8 cellular contexts compared by ENCODE assay signal in the genomic region with DNA sequence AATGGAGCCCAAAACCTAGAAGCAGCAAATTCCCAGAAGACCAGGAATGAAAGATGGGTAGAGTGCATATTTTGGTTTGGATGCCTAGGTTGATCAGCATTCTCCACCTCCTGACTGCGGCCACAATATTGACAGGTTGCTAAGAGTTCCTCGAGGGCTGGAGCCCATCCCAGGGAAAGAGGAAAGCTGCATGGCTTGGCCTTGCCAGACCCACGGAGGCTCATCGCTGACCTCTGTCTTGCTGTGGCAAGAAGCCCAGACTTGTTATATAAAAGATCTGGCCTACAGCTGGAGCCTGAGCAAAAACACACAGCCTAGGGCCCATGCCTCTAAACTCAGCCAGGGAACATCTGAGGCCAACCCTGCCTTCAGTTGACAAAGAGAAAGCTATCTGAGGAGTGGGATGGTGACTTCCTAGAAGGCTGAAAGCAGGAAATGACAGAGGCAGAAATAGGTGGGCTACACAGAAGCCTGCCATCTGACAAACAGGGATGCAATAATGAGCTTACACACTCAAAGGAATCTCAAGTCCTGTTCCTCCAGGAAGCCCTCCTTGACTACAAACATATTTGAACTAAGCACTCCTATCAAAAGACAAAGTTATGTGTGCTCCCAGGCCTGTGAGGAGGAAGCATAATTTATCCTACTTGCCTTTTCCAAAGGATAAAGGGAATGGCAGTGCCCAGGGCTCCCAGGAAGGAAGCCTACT. TPM values are rescaled to one million over a fixed set of nuclear protein-coding genes. Genes with fewer than 3 reads are reported as not detected.
DNase-seq lines count a peak whose midpoint lies in the region; ATAC-seq and TF ChIP-seq lines count a peak whose summit lies in the region.

No MANE protein-coding gene starts in this region.

- peaks cover 56% of the 10 kb centered on the region for H3K4me1 Mint-ChIP-seq in activated naive CD8-positive, alpha-beta T cell (ENCODE audit: low read depth)

- H3K9me3 Mint-ChIP-seq in activated naive CD8-positive, alpha-beta T cell (ENCODE audit: low read depth), result no peaks in the 10 kb centered on the region

- DNase-seq in ovary (peak; percentile 89 to 94 (median 93)), COR-L47 (lab: John Stamatoyannopoulos, UW) (no peak), NCI-H2171 (lab: John Stamatoyannopoulos, UW) (no peak)

- peaks cover 33% of the 10 kb centered on the region for H4K20me1 ChIP-seq in BLaER1

- ATAC-seq in gastroesophageal sphincter (peak; percentile 94), HG03354 (IDR thresholded peaks at IDR 0.05; ENCODE audit: poor library complexity, severe bottlenecking, unreplicated experiment) (no peak), HG03045 (IDR thresholded peaks at IDR 0.05; ENCODE audit: unreplicated experiment) (no peak)

- H3K36me3 Mint-ChIP-seq in activated naive CD8-positive, alpha-beta T cell, result peaks cover 23% of the 10 kb centered on the region

- H3K27me3 ChIP-seq in BLaER1 (no peaks in the 10 kb centered on the region), gastroesophageal sphincter (no peaks in the 10 kb centered on the region), ovary (no peaks in the 10 kb centered on the region)

- 0 out of 2 replicates have a peak overlapping the region, but pooled peaks have one; percentile 35 for H3K27ac ChIP-seq in BLaER1
- H3K27ac ChIP-seq in gastroesophageal sphincter, result peak overlapping the region; percentile 76 to 85 (median 80)
- H3K27ac ChIP-seq in ovary, result peak overlapping the region in 1 of 2 donors; percentile 56

- H3K27me3 Mint-ChIP-seq in activated naive CD8-positive, alpha-beta T cell, result no peaks in the 10 kb centered on the region

- H3K4me2 ChIP-seq in BLaER1, result no peak overlapping the region

- TF ChIP-seq POLR2A in gastroesophageal sphincter (IDR thresholded peaks at IDR 0.05), result no peak
- no peak for TF ChIP-seq POLR2A in ovary (IDR thresholded peaks at IDR 0.05)

- H3K36me3 ChIP-seq in BLaER1 (peaks cover 95% of the 10 kb centered on the region), gastroesophageal sphincter (peaks cover 0 to 12% of the 10 kb centered on the region in 2 donors), ovary (no peaks in the 10 kb centered on the region)

- 0 to 8% methylated on average over 2 to 4 of the region's 4 CpGs for WGBS in gastroesophageal sphincter (ENCODE audit: low coverage in 1 of 2), 2 donors
- WGBS in ovary, 3 donors, result 0 to 6% (median 2%) methylated on average over 4 of the region's 4 CpGs

- intact Hi-C loops in ovary (cut with DNase I), result no loop called here

- H3K9ac ChIP-seq in BLaER1, result no peak overlapping the region

- peaks cover 55% of the 10 kb centered on the region for H3K4me1 ChIP-seq in BLaER1
- H3K4me1 ChIP-seq in gastroesophageal sphincter, result peaks cover 7 to 78% (median 29%) of the 10 kb centered on the region in 3 donors
- H3K4me1 ChIP-seq in ovary (ENCODE audit: insufficient read depth), result peaks cover 18% of the 10 kb centered on the region

- H3K4me3 ChIP-seq in BLaER1 (no peak overlapping the region), gastroesophageal sphincter (no peak overlapping the region), ovary (no peak overlapping the region)

- H3K9me3 ChIP-seq in BLaER1, result peaks cover 17% of the 10 kb centered on the region
- no peaks in the 10 kb centered on the region for H3K9me3 ChIP-seq in gastroesophageal sphincter
- H3K9me3 ChIP-seq in ovary, result no peaks in the 10 kb centered on the region

- peak overlapping the region; percentile 50 for H3K27ac Mint-ChIP-seq in activated naive CD8-positive, alpha-beta T cell

- TF ChIP-seq EP300 in gastroesophageal sphincter (IDR thresholded peaks at IDR 0.05) (no peak), ovary (IDR thresholded peaks at IDR 0.05) (no peak)

- H3K4me3 Mint-ChIP-seq in activated naive CD8-positive, alpha-beta T cell, result no peak overlapping the region

- TF ChIP-seq CTCF in gastroesophageal sphincter (IDR thresholded peaks at IDR 0.05) (no peak), ovary (IDR thresholded peaks at IDR 0.05) (no peak)

RNA-seq across cellular contexts. Expression of gene SLC35B1, which starts 22.5 kb away (rescaled TPM):
- total RNA-seq in gastroesophageal sphincter, result 10 to 100 TPM; 17.9 to 35.6 (median 19.5) TPM
- 10 to 100 TPM; 22.9 to 53.3 (median 28.8) TPM for total RNA-seq in ovary
- polyA plus RNA-seq in ovary, result 10 to 100 TPM; 20.9 to 41.0 TPM

RNA-seq across cellular contexts. Expression of gene FAM117A, which starts 33.7 kb away (rescaled TPM):
- total RNA-seq in gastroesophageal sphincter, result 10 to 100 TPM; 12.4 to 39.5 (median 19.8) TPM
- total RNA-seq in ovary, result 10 to 100 TPM; 16.0 to 30.4 (median 19.0) TPM
- polyA plus RNA-seq in ovary, result 10 to 100 TPM; 15.0 to 25.2 TPM

RNA-seq across cellular contexts. Expression of gene SPOP, which starts 52.3 kb away (rescaled TPM):
- total RNA-seq in gastroesophageal sphincter (100 to 1,000 TPM; 159 to 268 (median 176) TPM), ovary (10 to 100 TPM; 47.9 to 87.3 (median 76.1) TPM)
- polyA plus RNA-seq in ovary, result 10 to 100 TPM; 44.5 to 75.4 TPM

RNA-seq across cellular contexts. Expression of gene KAT7, which starts 58.2 kb away (rescaled TPM):
- total RNA-seq in gastroesophageal sphincter, result 10 to 100 TPM; 37.7 to 54.1 (median 46.1) TPM
- 10 to 100 TPM; 23.4 to 76.6 (median 62.8) TPM for total RNA-seq in ovary
- 10 to 100 TPM; 18.4 to 69.8 TPM for polyA plus RNA-seq in ovary

Comparison
In these comparisons a context has a peak if more than half of its experiments do, and no peak if none do; other contexts are left out.
1. DNase-seq: peak in ovary (5 of 5); none in COR-L47 (single experiment) and NCI-H2171 (single experiment).